19 cellular contexts compared by ENCODE assay signal in the genomic region with DNA sequence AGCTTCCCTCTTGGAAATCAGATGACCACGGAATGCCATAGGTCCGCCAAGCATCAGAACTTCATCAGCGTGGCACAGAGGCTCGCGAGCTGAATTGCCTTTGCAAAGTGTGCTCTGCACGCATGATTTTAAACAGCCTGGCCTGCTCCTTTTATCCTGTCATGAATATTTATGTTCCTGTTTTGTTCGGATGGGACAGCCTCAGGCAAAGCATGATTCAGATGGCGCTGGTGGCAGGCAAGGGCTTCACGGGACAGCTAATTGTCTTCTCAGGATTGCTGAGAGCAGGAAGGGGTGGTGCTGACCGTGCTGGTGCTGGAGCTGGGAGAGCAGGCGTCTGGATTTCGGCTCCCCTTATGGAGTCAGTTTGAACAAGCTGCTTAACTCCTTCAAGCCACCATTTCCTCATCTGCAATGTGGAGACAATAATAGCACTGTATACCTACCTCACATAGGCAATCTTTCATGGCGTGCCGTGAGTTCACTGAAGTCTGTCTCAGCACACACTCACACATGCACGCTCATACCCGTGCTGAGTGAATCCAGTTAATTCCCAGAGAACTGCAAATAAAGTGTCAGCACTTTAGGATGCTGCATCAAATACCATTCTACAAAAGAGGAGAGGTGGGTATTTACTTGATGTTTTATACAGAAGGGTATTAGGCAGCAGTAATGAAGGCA.
DNase-seq lines count a peak whose midpoint lies in the region; ATAC-seq and TF ChIP-seq lines count a peak whose summit lies in the region.
"Had no signal": no experiment of that assay in that cellular context is flagged by ENCODE, and none has a peak within 500 bp of the region (broad histone marks: within the 10 kb centered on the region; RNA-seq: fewer than 3 reads in every experiment).

No MANE protein-coding gene starts in this region.

- H3K4me2 ChIP-seq in GM23338, result 0 out of 2 replicates have a peak overlapping the region, but pooled peaks have one; percentile 26
- no peak overlapping the region for H3K4me2 ChIP-seq in hepatocyte
- H3K4me2 ChIP-seq in smooth muscle cell, result peak overlapping the region; percentile 37

- H3K27ac Mint-ChIP-seq in GM23338 (no peak overlapping the region), T-helper 17 cell (no peak overlapping the region)
- H3K27ac Mint-ChIP-seq: activated naive CD4-positive, alpha-beta T cell treated with anti-CD3 and anti-CD28 coated beads, Interleukin-2, amount 10 ng/mL, durations not matched to agents 7 days and 5 days; dendritic cell treated with granulocyte-macrophage colony-stimulating factor and Interleukin-4, amounts not matched to agents 40 ng/mL and 50 ng/mL, for 4 days had no signal

- H4K20me1 ChIP-seq in GM23338 (replicated peaks; ENCODE audit: insufficient read depth), result no peaks in the 10 kb centered on the region
- H4K20me1 ChIP-seq in hepatocyte (ENCODE audit: insufficient read depth, poor library complexity, severe bottlenecking), result no peaks in the 10 kb centered on the region
- no peaks in the 10 kb centered on the region for H4K20me1 ChIP-seq in smooth muscle cell (ENCODE audit: low read depth)

- H3K36me3 Mint-ChIP-seq in GM23338 (ENCODE audit: low read depth) (no peaks in the 10 kb centered on the region), T-helper 17 cell (ENCODE audit: low read depth) (no peaks in the 10 kb centered on the region)
- H3K36me3 Mint-ChIP-seq: activated naive CD4-positive, alpha-beta T cell treated with anti-CD3 and anti-CD28 coated beads, Interleukin-2, amount 10 ng/mL, durations not matched to agents 7 days and 5 days had no signal

- H3K9me2 ChIP-seq in GM23338 (ENCODE audit: insufficient read depth) (no peaks in the 10 kb centered on the region), hepatocyte (replicated peaks; ENCODE audit: insufficient read depth) (no peaks in the 10 kb centered on the region)

- H3K27me3 ChIP-seq in GM23338 (ENCODE audit: insufficient read depth), result no peaks in the 10 kb centered on the region
- H3K27me3 ChIP-seq in hepatocyte, result peaks cover 5% of the 10 kb centered on the region
- no peaks in the 10 kb centered on the region for H3K27me3 ChIP-seq in smooth muscle cell (ENCODE audit: low read depth)
- 0 out of 2 replicates have a peak, but pooled peaks cover 5% of the 10 kb centered on the region for H3K27me3 ChIP-seq in BE2C
- H3K27me3 ChIP-seq: brain microvascular endothelial cell had no signal

- peak overlapping the region; percentile 78 for H2AFZ ChIP-seq in GM23338
- no peak overlapping the region for H2AFZ ChIP-seq in hepatocyte
- H2AFZ ChIP-seq in smooth muscle cell (ENCODE audit: low read depth), result no peak overlapping the region

- H3K9me3 ChIP-seq in hepatocyte (ENCODE audit: low read depth) (no peaks in the 10 kb centered on the region), smooth muscle cell (replicated peaks; ENCODE audit: low read depth) (no peaks in the 10 kb centered on the region), BE2C (no peaks in the 10 kb centered on the region), T-helper 17 cell (ENCODE audit: control insufficient read depth, low read length, poor library complexity, severe bottlenecking) (no peaks in the 10 kb centered on the region)

- WGBS in hepatocyte (ENCODE audit: low lambda C conversion rate, missing lambda C conversion rate), result 52% methylated on average over 16 of the region's 16 CpGs
- WGBS in smooth muscle cell (ENCODE audit: low lambda C conversion rate), result 48% methylated on average over 16 of the region's 16 CpGs

- no peaks in the 10 kb centered on the region for H3K9me3 Mint-ChIP-seq in GM23338
- H3K9me3 Mint-ChIP-seq: activated naive CD4-positive, alpha-beta T cell treated with anti-CD3 and anti-CD28 coated beads, Interleukin-2, amount 10 ng/mL, durations not matched to agents 7 days and 5 days; dendritic cell treated with granulocyte-macrophage colony-stimulating factor and Interleukin-4, amounts not matched to agents 40 ng/mL and 50 ng/mL, for 4 days had no signal

- H3K4me1 Mint-ChIP-seq in GM23338, result peaks cover 20% of the 10 kb centered on the region
- H3K4me1 Mint-ChIP-seq in T-helper 17 cell, result no peaks in the 10 kb centered on the region
- H3K4me1 Mint-ChIP-seq: activated naive CD4-positive, alpha-beta T cell treated with anti-CD3 and anti-CD28 coated beads, Interleukin-2, amount 10 ng/mL, durations not matched to agents 7 days and 5 days had no signal

- H3K4me3 Mint-ChIP-seq in GM23338 (no peak overlapping the region), T-helper 17 cell (no peak overlapping the region)
- H3K4me3 Mint-ChIP-seq: activated naive CD4-positive, alpha-beta T cell treated with anti-CD3 and anti-CD28 coated beads, Interleukin-2, amount 10 ng/mL, durations not matched to agents 7 days and 5 days; dendritic cell treated with granulocyte-macrophage colony-stimulating factor and Interleukin-4, amounts not matched to agents 40 ng/mL and 50 ng/mL, for 4 days had no signal

- no peak overlapping the region for H3K4me3 ChIP-seq in GM23338
- H3K4me3 ChIP-seq in hepatocyte, result no peak overlapping the region
- H3K4me3 ChIP-seq in smooth muscle cell, result no peak overlapping the region
- H3K4me3 ChIP-seq in BE2C (ENCODE audit: low read depth, low read length), result no peak overlapping the region

- H3K79me2 ChIP-seq in GM23338 (replicated peaks; ENCODE audit: insufficient read depth) (no peaks in the 10 kb centered on the region), hepatocyte (no peaks in the 10 kb centered on the region), smooth muscle cell (ENCODE audit: low read depth) (no peaks in the 10 kb centered on the region)

- ATAC-seq in GM23338 (peak; percentile 51; the same call in 2 of the 3 replicates), T-helper 17 cell (no peak)
- ATAC-seq: HepG2, left ventricle myocardium superior had no signal

- H3K27me3 Mint-ChIP-seq in GM23338 (ENCODE audit: insufficient read depth, low read depth, poor library complexity) (no peaks in the 10 kb centered on the region), T-helper 17 cell (peaks cover 28% of the 10 kb centered on the region)
- H3K27me3 Mint-ChIP-seq: dendritic cell treated with granulocyte-macrophage colony-stimulating factor and Interleukin-4, amounts not matched to agents 40 ng/mL and 50 ng/mL, for 4 days had no signal

- no peak for TF ChIP-seq CTCF in GM23338 (conservative IDR thresholded peaks at IDR 0.05; ENCODE audit: low read depth in 2 of 2)
- no peak for TF ChIP-seq CTCF in hepatocyte (IDR thresholded peaks at IDR 0.05; ENCODE audit: poor library complexity)
- no peak for TF ChIP-seq CTCF in smooth muscle cell (IDR thresholded peaks at IDR 0.05; ENCODE audit: borderline replicate concordance, insufficient read depth, poor library complexity, severe bottlenecking)
- no peak for TF ChIP-seq CTCF in BE2C (IDR thresholded peaks at IDR 0.05; ENCODE audit: low read depth, low read length)

- DNase-seq in GM23338 (ENCODE audit: low spot score), result peak; percentile 9
- DNase-seq in T1000 (lab: John Stamatoyannopoulos, UW), result peak; percentile 48
- peak; percentile 34 for DNase-seq in hepatocyte (ENCODE audit: low spot score)
- DNase-seq in smooth muscle cell (lab: John Stamatoyannopoulos, UW; ENCODE audit: unreplicated experiment), result no peak
- no peak for DNase-seq in BE2C
- DNase-seq in T-helper 17 cell, result no peak
- no peak for DNase-seq in globus pallidus (ENCODE audit: low spot score)
- DNase-seq: activated CD4-positive, CD25-positive, alpha-beta regulatory T cell treated with anti-CD3 and anti-CD28 coated beads, Interleukin-2, amount 50 U/mL, for 72 hours; activated CD8-positive, alpha-beta memory T cell treated with anti-CD3 and anti-CD28 coated beads, Interleukin-2, amount 50 U/mL, for 48 hours; activated naive CD4-positive, alpha-beta T cell treated with anti-CD3 and anti-CD28 coated beads, Interleukin-2, amount 10 ng/mL, durations not matched to agents 7 days and 5 days; brain microvascular endothelial cell; DMS79; HCEC 1CT; left ventricle myocardium superior; NCI-H2107; NCI-H82 had no signal

- H3K27ac ChIP-seq in GM23338 (ENCODE audit: low read depth) (no peak overlapping the region), hepatocyte (peak overlapping the region; percentile 71), smooth muscle cell (ENCODE audit: low read depth) (no peak overlapping the region)
- H3K27ac ChIP-seq: brain microvascular endothelial cell, C4-2B had no signal

- no peaks in the 10 kb centered on the region for H3F3A ChIP-seq in GM23338 (replicated peaks; ENCODE audit: low read depth)
- no peaks in the 10 kb centered on the region for H3F3A ChIP-seq in smooth muscle cell (ENCODE audit: low read depth)

- H3K9ac ChIP-seq in smooth muscle cell (ENCODE audit: low read depth), result no peak overlapping the region

- no peaks in the 10 kb centered on the region for H3K36me3 ChIP-seq in GM23338 (ENCODE audit: insufficient read depth)
- H3K36me3 ChIP-seq in hepatocyte (replicated peaks; ENCODE audit: insufficient read depth, low read depth), result no peaks in the 10 kb centered on the region
- H3K36me3 ChIP-seq in smooth muscle cell (ENCODE audit: low read depth), result no peaks in the 10 kb centered on the region
- no peaks in the 10 kb centered on the region for H3K36me3 ChIP-seq in BE2C
- H3K36me3 ChIP-seq: brain microvascular endothelial cell had no signal

- peaks cover 13% of the 10 kb centered on the region for H3K4me1 ChIP-seq in GM23338 (ENCODE audit: insufficient read depth)
- H3K4me1 ChIP-seq in hepatocyte (ENCODE audit: insufficient read depth), result peaks cover 15% of the 10 kb centered on the region
- H3K4me1 ChIP-seq in smooth muscle cell (ENCODE audit: low read depth), result peaks cover 17% of the 10 kb centered on the region
- H3K4me1 ChIP-seq in BE2C, result no peaks in the 10 kb centered on the region

TF ChIP-seq in GM23338, 12 proteins besides CTCF, POLR2A, EP300 and RAD21 (continues in another document):
- TF ChIP-seq, protein P1, sequence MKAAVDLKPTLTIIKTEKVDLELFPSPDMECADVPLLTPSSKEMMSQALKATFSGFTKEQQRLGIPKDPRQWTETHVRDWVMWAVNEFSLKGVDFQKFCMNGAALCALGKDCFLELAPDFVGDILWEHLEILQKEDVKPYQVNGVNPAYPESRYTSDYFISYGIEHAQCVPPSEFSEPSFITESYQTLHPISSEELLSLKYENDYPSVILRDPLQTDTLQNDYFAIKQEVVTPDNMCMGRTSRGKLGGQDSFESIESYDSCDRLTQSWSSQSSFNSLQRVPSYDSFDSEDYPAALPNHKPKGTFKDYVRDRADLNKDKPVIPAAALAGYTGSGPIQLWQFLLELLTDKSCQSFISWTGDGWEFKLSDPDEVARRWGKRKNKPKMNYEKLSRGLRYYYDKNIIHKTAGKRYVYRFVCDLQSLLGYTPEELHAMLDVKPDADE (IDR thresholded peaks at IDR 0.05), result no peak
- TF ChIP-seq NANOG (IDR thresholded peaks at IDR 0.05; ENCODE audit: borderline replicate concordance) (no peak), JUNB (IDR thresholded peaks at IDR 0.05; ENCODE audit: unreplicated experiment) (no peak), ZNF114 (CRISPR knock-in tag; IDR thresholded peaks at IDR 0.05) (no peak), STAT1 (IDR thresholded peaks at IDR 0.05; ENCODE audit: unreplicated experiment) (no peak), POLR2AphosphoS5 (IDR thresholded peaks at IDR 0.05; ENCODE audit: low read depth) (no peak), EZH2phosphoT487 (IDR thresholded peaks at IDR 0.05; ENCODE audit: unreplicated experiment) (no peak)

Comparison
In these comparisons a context has a peak if more than half of its experiments do, and no peak if none do; other contexts are left out.
1. DNase-seq: peak in GM23338 (single experiment), T1000 (single experiment) and hepatocyte (single experiment); none in smooth muscle cell (single experiment), BE2C (single experiment), T-helper 17 cell (0 of 3) and globus pallidus (single experiment).